In genomic region chr9:128895556-128895955, GRCh38 we compare ENCODE assay signal across 19 cellular contexts. TPM values are rescaled to one million over a fixed set of nuclear protein-coding genes. Genes with fewer than 3 reads are reported as not detected.
DNase-seq lines count a peak whose midpoint lies in the region; ATAC-seq, FAIRE-seq and TF ChIP-seq lines count a peak whose summit lies in the region.
"Had no signal": no experiment of that assay in that cellular context is flagged by ENCODE, and none has a peak within 500 bp of the region (broad histone marks: within the 10 kb centered on the region; RNA-seq: fewer than 3 reads in every experiment).

No MANE protein-coding gene starts in this region.

- intact Hi-C loops in kidney (cut with DNase I): no loop called here

- TF ChIP-seq CTCF in kidney (IDR thresholded peaks at IDR 0.05; ENCODE audit: borderline replicate concordance, extremely low read depth, insufficient read depth): no peak

- H3K4me1 ChIP-seq in kidney (ENCODE audit: control insufficient read depth in 1 of 2, insufficient read depth in 1 of 2, low read depth in 1 of 2, low read length in 2 of 2): peaks cover 3 to 13% of the 10 kb centered on the region in 2 donors

- H3K27ac ChIP-seq in epithelial cell of prostate (peak overlapping the region; percentile 98), kidney (ENCODE audit: low read depth in 2 of 2, low read length in 2 of 2) (no peak overlapping the region)
- H3K27ac ChIP-seq: gastrocnemius medialis, neutrophil had no signal

- ATAC-seq in stimulated activated effector memory CD8-positive, alpha-beta T cell treated with anti-CD3 and anti-CD28 coated beads, Interleukin-12 subunit alpha, Interleukin-12 subunit beta, amount 100 ng/mL, for 72 hours: no peak
- no peak for ATAC-seq in GM19467 (IDR thresholded peaks at IDR 0.05; ENCODE audit: unreplicated experiment)
- no peak for ATAC-seq in HG02678 (IDR thresholded peaks at IDR 0.05; ENCODE audit: unreplicated experiment)
- ATAC-seq: gastrocnemius medialis had no signal

- H3K4me3 Mint-ChIP-seq in T-helper 1 cell treated with Interleukin-12 subunit alpha and Interleukin-12 subunit beta and Interleukin-4 antibody, amounts not matched to agents 30 μg/mL and 1 μg/mL, for 36 hours: no peak overlapping the region
- no peak overlapping the region for H3K4me3 Mint-ChIP-seq in stimulated activated effector memory CD8-positive, alpha-beta T cell treated with anti-CD3 and anti-CD28 coated beads, Interleukin-12 subunit alpha, Interleukin-12 subunit beta, amount 100 ng/mL, for 72 hours
- H3K4me3 Mint-ChIP-seq: type B pancreatic cell had no signal

- H3K4me3 ChIP-seq in kidney (ENCODE audit: low read length in 2 of 2): no peak overlapping the region
- H3K4me3 ChIP-seq: gastrocnemius medialis had no signal

- no peaks in the 10 kb centered on the region for H3K9me3 ChIP-seq in kidney (ENCODE audit: control insufficient read depth in 1 of 2, low read length in 2 of 2)
- H3K9me3 ChIP-seq: gastrocnemius medialis, neutrophil had no signal

- H3K27ac Mint-ChIP-seq in T-helper 1 cell treated with Interleukin-12 subunit alpha and Interleukin-12 subunit beta and Interleukin-4 antibody, amounts not matched to agents 30 μg/mL and 1 μg/mL, for 36 hours: peak overlapping the region; percentile 69
- peak overlapping the region; percentile 23 for H3K27ac Mint-ChIP-seq in stimulated activated effector memory CD8-positive, alpha-beta T cell treated with anti-CD3 and anti-CD28 coated beads, Interleukin-12 subunit alpha, Interleukin-12 subunit beta, amount 100 ng/mL, for 72 hours
- H3K27ac Mint-ChIP-seq: type B pancreatic cell had no signal

- H3K9ac ChIP-seq in kidney (ENCODE audit: low read length in 2 of 2): no peak overlapping the region

- FAIRE-seq in kidney (lab: Jason Lieb, UNC): no peak
- FAIRE-seq: small intestine had no signal

- no peaks in the 10 kb centered on the region for H3K9me3 Mint-ChIP-seq in T-helper 1 cell treated with Interleukin-12 subunit alpha and Interleukin-12 subunit beta and Interleukin-4 antibody, amounts not matched to agents 30 μg/mL and 1 μg/mL, for 36 hours
- H3K9me3 Mint-ChIP-seq in stimulated activated effector memory CD8-positive, alpha-beta T cell treated with anti-CD3 and anti-CD28 coated beads, Interleukin-12 subunit alpha, Interleukin-12 subunit beta, amount 100 ng/mL, for 72 hours: no peaks in the 10 kb centered on the region
- H3K9me3 Mint-ChIP-seq: type B pancreatic cell had no signal

- H3K36me3 Mint-ChIP-seq in T-helper 1 cell treated with Interleukin-12 subunit alpha and Interleukin-12 subunit beta and Interleukin-4 antibody, amounts not matched to agents 30 μg/mL and 1 μg/mL, for 36 hours (ENCODE audit: low read depth): peaks cover 36% of the 10 kb centered on the region
- peaks cover 42% of the 10 kb centered on the region for H3K36me3 Mint-ChIP-seq in stimulated activated effector memory CD8-positive, alpha-beta T cell treated with anti-CD3 and anti-CD28 coated beads, Interleukin-12 subunit alpha, Interleukin-12 subunit beta, amount 100 ng/mL, for 72 hours

- H3K4me1 Mint-ChIP-seq in T-helper 1 cell treated with Interleukin-12 subunit alpha and Interleukin-12 subunit beta and Interleukin-4 antibody, amounts not matched to agents 30 μg/mL and 1 μg/mL, for 36 hours (ENCODE audit: low read depth): peaks cover 51% of the 10 kb centered on the region
- peaks cover 60% of the 10 kb centered on the region for H3K4me1 Mint-ChIP-seq in stimulated activated effector memory CD8-positive, alpha-beta T cell treated with anti-CD3 and anti-CD28 coated beads, Interleukin-12 subunit alpha, Interleukin-12 subunit beta, amount 100 ng/mL, for 72 hours

- DNase-seq in T-helper 1 cell (no peak), NCI-H2227 treated with DMSO at 0.1 percent for 48 hours (lab: John Stamatoyannopoulos, UW) (peak; percentile 16), epithelial cell of prostate (ENCODE audit: low read depth, low spot score) (no peak), kidney (no peak)
- DNase-seq in stimulated activated effector memory CD8-positive, alpha-beta T cell treated with anti-CD3 and anti-CD28 coated beads, Interleukin-12 subunit alpha, Interleukin-12 subunit beta, amount 100 ng/mL, for 72 hours (ENCODE audit: low spot score in 2 of 2): no peak
- DNase-seq: ACHN; activated CD8-positive, alpha-beta memory T cell treated with anti-CD3 and anti-CD28 coated beads, Interleukin-2, amount 50 U/mL, for 48 hours; aorta; DMS 273 treated with DMSO at 0.1 percent for 48 hours; effector CD8-positive, alpha-beta T cell; gastrocnemius medialis; NCI-H510A treated with DMSO at 0.1 percent for 48 hours; Right ventricle myocardium superior; small intestine had no signal

- no peaks in the 10 kb centered on the region for H3K27me3 Mint-ChIP-seq in T-helper 1 cell treated with Interleukin-12 subunit alpha and Interleukin-12 subunit beta and Interleukin-4 antibody, amounts not matched to agents 30 μg/mL and 1 μg/mL, for 36 hours (ENCODE audit: low read depth)
- H3K27me3 Mint-ChIP-seq: type B pancreatic cell had no signal

- peaks cover 0 to 5% of the 10 kb centered on the region in 2 donors for H3K36me3 ChIP-seq in kidney (ENCODE audit: control insufficient read depth in 1 of 2, insufficient read depth in 2 of 2, low read length in 2 of 2)

RNA-seq across cellular contexts. Expression of gene LRRC8A, which starts 13.6 kb away (rescaled TPM):
- total RNA-seq in kidney: 37.4 TPM
- 18.5 TPM for polyA plus RNA-seq in kidney (ENCODE audit: insufficient read depth, low read depth, low replicate concordance)

RNA-seq across cellular contexts. Expression of gene KYAT1, which starts 13.8 kb away (rescaled TPM):
- 5.1 TPM for total RNA-seq in kidney
- polyA plus RNA-seq in kidney (ENCODE audit: insufficient read depth, low read depth, low replicate concordance): 17.0 TPM

RNA-seq across cellular contexts. Expression of gene PHYHD1, which starts 25.2 kb away (rescaled TPM):
- total RNA-seq in kidney: 59.0 TPM
- 122 TPM for polyA plus RNA-seq in kidney (ENCODE audit: insufficient read depth, low read depth, low replicate concordance)

RNA-seq across cellular contexts. Expression of gene DOLK, which starts 51.8 kb away (rescaled TPM):
- 13.9 TPM for total RNA-seq in kidney
- polyA plus RNA-seq in kidney (ENCODE audit: insufficient read depth, low read depth, low replicate concordance): 17.0 TPM

RNA-seq across cellular contexts. Expression of gene NUP188, which starts 51.9 kb away (rescaled TPM):
- 27.9 TPM for total RNA-seq in kidney
- 6.4 TPM for polyA plus RNA-seq in kidney (ENCODE audit: insufficient read depth, low read depth, low replicate concordance)
